Comparison of ENCODE assay signal across 28 cellular contexts in the genomic region with DNA sequence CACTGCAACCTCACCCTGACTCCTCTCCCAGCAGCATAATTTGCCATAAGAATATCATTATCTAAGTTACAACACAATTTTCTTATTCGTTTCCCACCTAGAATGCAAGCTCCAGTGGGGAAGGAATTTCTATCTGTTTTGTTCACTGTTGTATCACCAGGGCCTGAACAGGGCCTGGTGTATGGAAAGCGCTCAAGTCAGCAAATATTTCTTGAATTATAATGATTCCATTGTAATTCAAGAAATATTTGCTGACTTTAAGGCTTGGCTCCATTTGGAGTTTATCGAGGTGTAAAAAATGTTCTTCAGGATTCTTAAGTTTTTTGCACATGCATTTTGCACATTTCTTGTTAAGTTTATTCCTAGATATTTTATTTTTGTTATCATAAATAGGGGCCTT. TPM values are rescaled to one million over a fixed set of nuclear protein-coding genes. Genes with fewer than 3 reads are reported as not detected.
"Had no signal": no experiment of that assay in that cellular context is flagged by ENCODE, and none has a peak within 500 bp of the region (broad histone marks: within the 10 kb centered on the region; RNA-seq: fewer than 3 reads in every experiment).

No MANE protein-coding gene starts in this region.

- H3K36me3 ChIP-seq: stomach, suprapubic skin, thoracic aorta, thyroid gland, tibial artery, tibial nerve, transverse colon, upper lobe of left lung, upper lobe of right lung, uterus, vagina had no signal

- FAIRE-seq: urothelium cell line had no signal

- H3K9me3 ChIP-seq: suprapubic skin, testis, thyroid gland, vagina had no signal

- H3K27me3 ChIP-seq: testis, thyroid gland, upper lobe of left lung, uterus, vagina had no signal

- H3K4me3 ChIP-seq: stomach, suprapubic skin, testis, thoracic aorta, thyroid gland, tibial artery, tibial nerve, transverse colon, upper lobe of left lung, upper lobe of right lung, uterus, vagina had no signal

- DNase-seq: stimulated activated CD4-positive, alpha-beta T cell treated with anti-CD3 and anti-CD28 coated beads, Interleukin-2, amount 100 ng/mL, for 48 hours; stimulated activated CD4-positive, alpha-beta T cell treated with anti-CD3 and anti-CD28 coated beads, Interleukin-4, amount 100 ng/mL, for 1 hour; stimulated activated CD4-positive, alpha-beta T cell treated with anti-CD3 and anti-CD28 coated beads, Interleukin-4, amount 100 ng/mL, for 24 hours; stimulated activated CD4-positive, alpha-beta T cell treated with anti-CD3 and anti-CD28 coated beads, Interleukin-4, amount 100 ng/mL, for 4 hours; stimulated activated CD8-positive, alpha-beta memory T cell treated with anti-CD3 and anti-CD28 coated beads, Interleukin-4, amount 100 ng/mL, for 48 hours; stimulated activated naive B cell treated with anti-CD40 and anti-IgM and Interleukin-4, amounts not matched to agents 10 μg/mL and 1 μg/mL and 100 μg/mL, for 72 hours; stimulated activated naive CD4-positive, alpha-beta T cell; stimulated activated naive CD4-positive, alpha-beta T cell treated with Interleukin-2 at 50 U/mL for 16 hours; stimulated activated naive CD8-positive, alpha-beta T cell treated with anti-CD3 and anti-CD28 coated beads, Interleukin-15, amount 100 ng/mL, for 72 hours; stimulated activated naive CD8-positive, alpha-beta T cell treated with anti-CD3 and anti-CD28 coated beads, Interleukin-15, Interleukin-2, amounts not matched to agents 100 U/mL and 50 U/mL, for 24 hours; stomach; substantia nigra; testis; thyroid gland; tibial artery; transverse colon; trophoblast cell; upper lobe of left lung; upper lobe of right lung; uterus had no signal

- H3K27ac ChIP-seq: stomach, suprapubic skin, testis, thoracic aorta, thyroid gland, tibial artery, tibial nerve, transverse colon, upper lobe of left lung, upper lobe of right lung, uterus, vagina had no signal

- H3K4me1 ChIP-seq: stomach, suprapubic skin, testis, thyroid gland, tibial artery, tibial nerve, transverse colon, upper lobe of left lung, upper lobe of right lung, uterus, vagina had no signal

- ATAC-seq: stimulated activated effector memory CD8-positive, alpha-beta T cell treated with anti-CD3 and anti-CD28 coated beads, Interleukin-12 subunit alpha, Interleukin-12 subunit beta, amount 100 ng/mL, for 72 hours; stimulated activated memory B cell treated with anti-CD40 and anti-IgM and Interleukin-4, amounts not matched to agents 10 μg/mL and 1 μg/mL and 100 μg/mL, for 72 hours; stimulated activated naive B cell treated with anti-CD40 and anti-IgM and Interleukin-4, amounts not matched to agents 10 μg/mL and 1 μg/mL and 100 μg/mL, for 72 hours; stimulated activated naive CD8-positive, alpha-beta T cell treated with anti-CD3 and anti-CD28 coated beads, Interleukin-15, amount 100 ng/mL, for 72 hours; stimulated activated naive CD8-positive, alpha-beta T cell treated with anti-CD3 and anti-CD28 coated beads, Interleukin-15, Interleukin-2, amounts not matched to agents 100 U/mL and 50 U/mL, for 24 hours; upper lobe of right lung had no signal

RNA-seq across cellular contexts. Expression of a gene that starts 58.4 kb away (rescaled TPM):
- total RNA-seq: subcutaneous adipose tissue, suprapubic skin, thoracic aorta, thyroid gland, tibial nerve, upper lobe of right lung had no signal
